ENCODE assay signal across 8 cellular contexts in the genomic region with DNA sequence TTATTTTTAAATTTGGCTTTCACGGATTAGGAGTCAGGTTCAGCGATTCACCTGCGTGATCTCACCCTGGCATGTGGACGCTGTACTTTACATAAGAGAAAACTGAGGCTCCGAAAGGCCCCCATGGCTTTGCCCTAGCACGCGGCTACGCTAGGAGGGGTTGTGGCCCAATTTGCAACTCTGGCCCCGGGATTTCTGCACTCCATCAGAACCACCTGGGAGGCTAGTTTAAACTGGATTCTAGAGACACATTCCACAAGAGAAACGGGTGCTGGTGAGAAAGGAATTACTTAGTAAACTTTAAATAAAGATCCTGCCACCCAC. TPM values are rescaled to one million over a fixed set of nuclear protein-coding genes. Genes with fewer than 3 reads are reported as not detected.
DNase-seq lines count a peak whose midpoint lies in the region; ATAC-seq, FAIRE-seq and TF ChIP-seq lines count a peak whose summit lies in the region.

No MANE protein-coding gene starts in this region.

- H3K4me1 Mint-ChIP-seq in CD8-positive, alpha-beta memory T cell, result peaks cover 51 to 72% (median 61%) of the 10 kb centered on the region in 3 donors

- H3K4me3 ChIP-seq in CD8-positive, alpha-beta memory T cell (ENCODE audit: low read length), result peak overlapping the region; percentile 86
- H3K4me3 ChIP-seq in OCI-LY7 (ENCODE audit: low read depth, low read length, poor library complexity, severe bottlenecking) (peak overlapping the region; percentile 84), parathyroid adenoma (ENCODE audit: low read depth, low read length) (no peak overlapping the region)

- H3K9me3 Mint-ChIP-seq in CD8-positive, alpha-beta memory T cell, result peaks cover 0 to 2% (median 0%) of the 10 kb centered on the region in 5 donors

- DNase-seq in CD8-positive, alpha-beta memory T cell, result peak in 2 of 5 donors; percentile 11 to 46
- DNase-seq in OCI-LY7 (ENCODE audit: low spot score) (no peak), epithelial cell of prostate (ENCODE audit: low read depth, low spot score) (no peak), HTR-8/SVneo (ENCODE audit: insufficient read length, low spot score) (no peak), GM13977 (ENCODE audit: low spot score) (no peak)

- intact Hi-C loops in OCI-LY7 (cut with micrococcal nuclease; ENCODE audit: unreplicated experiment), result loop anchor here (5.0 to 10.0 kb wide), 2 partner anchors 250 to 323 kb away; partner anchors contain the start of genes GEMIN7, RELB and ZNF296

- POLR2A ChIA-PET in CD8-positive, alpha-beta memory T cell (lab: Charles Lee), result interaction anchor here (0.8 kb wide), 1 partner anchor 16 kb away, joined by 3 read pairs; no protein-coding TSS in a partner anchor
- POLR2A ChIA-PET in OCI-LY7 (lab: Charles Lee), result interaction anchor here (1.0 kb wide), 1 partner anchor 10 kb away, joined by 3 read pairs; no protein-coding TSS in a partner anchor

- CTCF ChIA-PET in CD8-positive, alpha-beta memory T cell (lab: Charles Lee), result interaction anchor here (1.1 to 5.5 kb wide), 4 partner anchors 13 to 31 kb away, joined by 3 to 32 read pairs (median 15); no protein-coding TSS in a partner anchor
- CTCF ChIA-PET in OCI-LY7 (lab: Charles Lee; ENCODE audit: unreplicated experiment), result interaction anchor here (0.9 kb wide), 1 partner anchor 91 kb away, joined by 3 read pairs; the partner anchor contains the start of gene NECTIN2

- peak overlapping the region; percentile 89 to 98 (median 94) for H3K4me3 Mint-ChIP-seq in CD8-positive, alpha-beta memory T cell

- H3K36me3 Mint-ChIP-seq in CD8-positive, alpha-beta memory T cell, result peaks cover 0 to 64% (median 5%) of the 10 kb centered on the region in 3 donors

- H3K27me3 ChIP-seq in CD8-positive, alpha-beta memory T cell (ENCODE audit: insufficient read depth, low read length, poor library complexity, severe bottlenecking), result no peaks in the 10 kb centered on the region
- H3K27me3 ChIP-seq in parathyroid adenoma (ENCODE audit: control insufficient read depth, insufficient read depth, low read length), result no peaks in the 10 kb centered on the region

- H3K4me2 ChIP-seq in OCI-LY7 (ENCODE audit: low read length) (peak overlapping the region; percentile 79), parathyroid adenoma (ENCODE audit: low read length) (peak overlapping the region; percentile 37)

- H3K9ac ChIP-seq in parathyroid adenoma, result no peak overlapping the region

- no peaks in the 10 kb centered on the region for H3K36me3 ChIP-seq in CD8-positive, alpha-beta memory T cell (ENCODE audit: insufficient read depth, low read length)
- peaks cover 76% of the 10 kb centered on the region for H3K36me3 ChIP-seq in OCI-LY7 (ENCODE audit: insufficient read depth, low read length)
- no peaks in the 10 kb centered on the region for H3K36me3 ChIP-seq in parathyroid adenoma (ENCODE audit: control insufficient read depth, insufficient read depth, low read length)

- in situ Hi-C loops in GM13977 (cut with MboI; ENCODE audit: low pct_unique_long_range_greater_than_20kb, low sequenced_read_pairs, unreplicated experiment), result no loop called here

- H2AFZ ChIP-seq in OCI-LY7 (ENCODE audit: low read length) (no peak overlapping the region), parathyroid adenoma (no peak overlapping the region)

- no peaks in the 10 kb centered on the region for H4K20me1 ChIP-seq in OCI-LY7 (ENCODE audit: insufficient read depth, low read length)

- peaks cover 0 to 3% of the 10 kb centered on the region in 2 donors for H3K27me3 Mint-ChIP-seq in CD8-positive, alpha-beta memory T cell

- H3K27ac Mint-ChIP-seq in CD8-positive, alpha-beta memory T cell, result peak overlapping the region; percentile 62 to 99 (median 97)

- ATAC-seq in GM18909 (IDR thresholded peaks at IDR 0.05; ENCODE audit: poor library complexity, unreplicated experiment) (no peak), GM18502 (IDR thresholded peaks at IDR 0.05; ENCODE audit: poor library complexity, unreplicated experiment) (no peak)

- TF ChIP-seq CTCF in OCI-LY7 (conservative IDR thresholded peaks at IDR 0.05; ENCODE audit: low read length) (no peak), parathyroid adenoma (IDR thresholded peaks at IDR 0.05) (no peak), GM13977 (IDR thresholded peaks at IDR 0.05; ENCODE audit: extremely low read depth, insufficient read depth, missing control alignments) (no peak)

- no peak for FAIRE-seq in HTR-8/SVneo (lab: Jason Lieb, UNC)

- no peaks in the 10 kb centered on the region for H3K9me2 ChIP-seq in OCI-LY7 (ENCODE audit: insufficient read depth, low read length)

- no peaks in the 10 kb centered on the region for H3K9me3 ChIP-seq in CD8-positive, alpha-beta memory T cell (ENCODE audit: low read length)
- H3K9me3 ChIP-seq in OCI-LY7 (ENCODE audit: low read length) (no peaks in the 10 kb centered on the region), parathyroid adenoma (ENCODE audit: control insufficient read depth, low read length) (no peaks in the 10 kb centered on the region)

- no TSS peak for BruUV-seq in OCI-LY7 (replicated peaks; lab: Mats Ljungman, UMichigan)

- H3K79me2 ChIP-seq in OCI-LY7 (ENCODE audit: insufficient read depth, low read depth, low read length), result peaks cover 36% of the 10 kb centered on the region
- peaks cover 5% of the 10 kb centered on the region for H3K79me2 ChIP-seq in parathyroid adenoma

- H3K27ac ChIP-seq in CD8-positive, alpha-beta memory T cell (ENCODE audit: low read depth, low read length), result peak overlapping the region; percentile 89
- H3K27ac ChIP-seq in OCI-LY7 (ENCODE audit: low read depth, low read length, poor library complexity, severe bottlenecking) (peak overlapping the region; percentile 95), epithelial cell of prostate (peak overlapping the region; percentile 92), parathyroid adenoma (peak overlapping the region; percentile 83)

- H3K4me1 ChIP-seq in CD8-positive, alpha-beta memory T cell (ENCODE audit: insufficient read depth, low read length), result peaks cover 57% of the 10 kb centered on the region
- H3K4me1 ChIP-seq in OCI-LY7 (ENCODE audit: insufficient read depth, low read length, poor library complexity, severe bottlenecking) (peaks cover 57% of the 10 kb centered on the region), parathyroid adenoma (peaks cover 26% of the 10 kb centered on the region)

RNA-seq across cellular contexts. Expression of gene BCL3, which starts 6.2 kb away (rescaled TPM):
- 10 to 100 TPM; 30.5 to 33.9 TPM for total RNA-seq in CD8-positive, alpha-beta memory T cell
- 9.8 TPM for polyA plus RNA-seq in CD8-positive, alpha-beta memory T cell
- total RNA-seq in OCI-LY7 (2014; rRNA removed; shearing (Covaris generic)), result 5.8 and 10.2 TPM in 2 replicates
- 18.6 and 22.9 TPM in 2 replicates for total RNA-seq in OCI-LY7 (2022)

RNA-seq across cellular contexts. Expression of gene CBLC, which starts 23.0 kb away (rescaled TPM):
- not detected for total RNA-seq in CD8-positive, alpha-beta memory T cell
- not detected for polyA plus RNA-seq in CD8-positive, alpha-beta memory T cell
- not detected in 2 replicates for total RNA-seq in OCI-LY7 (2014; rRNA removed; shearing (Covaris generic))
- total RNA-seq in OCI-LY7 (2022), result not detected in 2 replicates

RNA-seq across cellular contexts. Expression of gene BCAM, which starts 54.2 kb away (rescaled TPM):
- not detected for total RNA-seq in CD8-positive, alpha-beta memory T cell
- not detected for polyA plus RNA-seq in CD8-positive, alpha-beta memory T cell
- total RNA-seq in OCI-LY7 (2014; rRNA removed; shearing (Covaris generic)), result not detected in 2 replicates
- total RNA-seq in OCI-LY7 (2022), result not detected in 2 replicates

RNA-seq across cellular contexts. Expression of gene CEACAM16, which starts 55.8 kb away (rescaled TPM):
- not detected for total RNA-seq in CD8-positive, alpha-beta memory T cell
- polyA plus RNA-seq in CD8-positive, alpha-beta memory T cell, result not detected
- total RNA-seq in OCI-LY7 (2014; rRNA removed; shearing (Covaris generic)), result not detected in 2 replicates
- total RNA-seq in OCI-LY7 (2022), result not detected in 2 replicates
